Comparison of ENCODE assay signal across 18 cellular contexts in the genomic region with DNA sequence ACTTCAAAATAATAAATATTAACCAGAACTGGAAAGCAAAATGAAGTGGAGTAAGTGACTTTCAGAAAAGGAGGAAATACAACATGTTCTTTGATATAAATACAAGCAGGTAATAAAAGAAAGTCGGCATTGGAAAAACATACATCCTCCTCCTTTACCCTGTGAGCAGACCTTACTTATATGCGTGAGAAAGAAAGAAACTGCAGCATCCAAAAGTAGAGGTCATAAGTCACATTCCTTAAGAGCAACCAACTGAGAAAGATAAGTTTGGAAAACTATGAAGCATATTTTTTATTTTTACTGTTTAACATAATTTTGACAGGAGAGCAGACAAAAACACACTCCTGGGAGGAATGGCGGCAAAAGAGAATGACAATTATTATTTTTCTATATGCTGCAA.
DNase-seq lines count a peak whose midpoint lies in the region; ATAC-seq, FAIRE-seq and TF ChIP-seq lines count a peak whose summit lies in the region.
"Had no signal": no experiment of that assay in that cellular context is flagged by ENCODE, and none has a peak within 500 bp of the region (broad histone marks: within the 10 kb centered on the region; RNA-seq: fewer than 3 reads in every experiment).

No MANE protein-coding gene starts in this region.

- no peak for TF ChIP-seq RAD21 in K562 (CRISPR knock-in tag; conservative IDR thresholded peaks at IDR 0.05 in 1 of 2, IDR thresholded peaks at IDR 0.05 in 1 of 2)

- intact Hi-C loops in activated CD4-positive, alpha-beta T cell treated with anti-CD3 and anti-CD28 coated beads, Interleukin-2, amount 10 ng/mL, durations not matched to agents 24 days and 14 days (cut with micrococcal nuclease), result no loop called here
- intact Hi-C loops in K562 (cut with micrococcal nuclease), result no loop called here

- no peaks in the 10 kb centered on the region for H3K79me2 ChIP-seq in K562 (ENCODE audit: control insufficient read depth, insufficient read depth, low read length)

- H3K9me3 ChIP-seq in K562 (replicated peaks; ENCODE audit: control insufficient read depth, insufficient read depth, low read depth, low read length) (no peaks in the 10 kb centered on the region), thymus (ENCODE audit: control insufficient read depth) (no peaks in the 10 kb centered on the region)
- H3K9me3 ChIP-seq: upper lobe of left lung had no signal

- ATAC-seq in K562 (no peak), GM19351 (IDR thresholded peaks at IDR 0.05; ENCODE audit: unreplicated experiment) (no peak), WTC11 (no peak)
- ATAC-seq: esophagus mucosa, HepG2 had no signal

- H3K4me3 ChIP-seq in K562 (no peak overlapping the region), thymus (ENCODE audit: low read length) (no peak overlapping the region)
- H3K4me3 ChIP-seq: upper lobe of left lung had no signal

- H3K4me3 Mint-ChIP-seq in activated CD4-positive, alpha-beta T cell treated with anti-CD3 and anti-CD28 coated beads, Interleukin-2, amount 10 ng/mL, durations not matched to agents 24 days and 14 days, result peak overlapping the region; percentile 72
- no peak overlapping the region for H3K4me3 Mint-ChIP-seq in WTC11

- no peaks in the 10 kb centered on the region for H3K9me1 ChIP-seq in K562 (ENCODE audit: control insufficient read depth, insufficient read depth, low read length)

- peaks cover 0 to 8% of the 10 kb centered on the region in 2 experiments; a peak in 2 of 5 replicates for H3K4me1 ChIP-seq in K562 (replicated peaks in 1 of 2; ENCODE audit: control insufficient read depth in 2 of 2, insufficient read depth in 2 of 2, low read length in 2 of 2)
- peaks cover 3% of the 10 kb centered on the region for H3K4me1 ChIP-seq in thymus (ENCODE audit: control insufficient read depth, insufficient read depth, low read length)

- H3K27me3 ChIP-seq in K562 (ENCODE audit: control insufficient read depth in 2 of 2, insufficient read depth in 2 of 2, low read length in 2 of 2), result no peaks in the 10 kb centered on the region
- no peaks in the 10 kb centered on the region for H3K27me3 ChIP-seq in thymus (ENCODE audit: control insufficient read depth, insufficient read depth)
- H3K27me3 ChIP-seq: upper lobe of left lung had no signal

- in situ Hi-C loops in K562 (cut with MboI), result no loop called here

- WGBS in K562 (ENCODE audit: insufficient coverage, low coverage, missing lambda C conversion rate), result 25% methylated on average over 3 of the region's 3 CpGs
- 63% methylated on average over 3 of the region's 3 CpGs for WGBS in thymus

- BruUV-seq in K562 (replicated peaks; lab: Mats Ljungman, UMichigan), result no TSS peak

- TF ChIP-seq CTCF in K562 (IDR thresholded peaks at IDR 0.05 in 2 of 3, conservative IDR thresholded peaks at IDR 0.05 in 1 of 3; ENCODE audit: insufficient read depth in 2 of 3, low read depth in 1 of 3, low read length in 3 of 3) (no peak), WTC11 (IDR thresholded peaks at IDR 0.05) (no peak)

- H3K36me3 Mint-ChIP-seq in activated CD4-positive, alpha-beta T cell treated with anti-CD3 and anti-CD28 coated beads, Interleukin-2, amount 10 ng/mL, durations not matched to agents 24 days and 14 days (ENCODE audit: low read depth), result peaks cover 3% of the 10 kb centered on the region
- H3K36me3 Mint-ChIP-seq in WTC11, result no peaks in the 10 kb centered on the region

- no peaks in the 10 kb centered on the region for H4K20me1 ChIP-seq in K562 (replicated peaks; ENCODE audit: control insufficient read depth, insufficient read depth, low read length)

- no peak for FAIRE-seq in K562 (lab: Jason Lieb, UNC)
- FAIRE-seq: HepG2 had no signal

- no peaks in the 10 kb centered on the region for H3K27me3 Mint-ChIP-seq in activated CD4-positive, alpha-beta T cell treated with anti-CD3 and anti-CD28 coated beads, Interleukin-2, amount 10 ng/mL, durations not matched to agents 24 days and 14 days
- H3K27me3 Mint-ChIP-seq in WTC11 (ENCODE audit: low read depth), result no peaks in the 10 kb centered on the region

- no peak overlapping the region for H3K27ac Mint-ChIP-seq in activated CD4-positive, alpha-beta T cell treated with anti-CD3 and anti-CD28 coated beads, Interleukin-2, amount 10 ng/mL, durations not matched to agents 24 days and 14 days
- no peak overlapping the region for H3K27ac Mint-ChIP-seq in WTC11

- no peak overlapping the region; a peak in 1 of 4 replicates for H3K9ac ChIP-seq in K562 (ENCODE audit: insufficient read depth in 1 of 2, low read depth in 2 of 2, low read length in 2 of 2)

- H3K4me2 ChIP-seq in K562 (ENCODE audit: insufficient read depth, low read length), result no peak overlapping the region

- no peaks in the 10 kb centered on the region for H3K36me3 ChIP-seq in K562 (ENCODE audit: control insufficient read depth, insufficient read depth, low read length)
- no peaks in the 10 kb centered on the region for H3K36me3 ChIP-seq in thymus (ENCODE audit: control insufficient read depth, insufficient read depth)
- H3K36me3 ChIP-seq: upper lobe of left lung had no signal

- no peak overlapping the region for H3K27ac ChIP-seq in K562 (ENCODE audit: extremely low read depth, low read depth, low read length)
- H3K27ac ChIP-seq in thymus (ENCODE audit: low read depth), result peak overlapping the region; percentile 11

- POLR2A ChIA-PET in K562 (lab: Yijun Ruan, JAX), result no interaction called here
- POLR2A ChIA-PET in WTC11 (lab: Charles Lee), result no interaction called here

- no peak for TF ChIP-seq EP300 in K562 (IDR thresholded peaks at IDR 0.05; ENCODE audit: low read length)

- no peak for TF ChIP-seq POLR2A in K562 (conservative IDR thresholded peaks at IDR 0.05)

- peaks cover 4% of the 10 kb centered on the region for H3K9me3 Mint-ChIP-seq in activated CD4-positive, alpha-beta T cell treated with anti-CD3 and anti-CD28 coated beads, Interleukin-2, amount 10 ng/mL, durations not matched to agents 24 days and 14 days
- peaks cover 4% of the 10 kb centered on the region for H3K9me3 Mint-ChIP-seq in WTC11

- peaks cover 23% of the 10 kb centered on the region for H3K4me1 Mint-ChIP-seq in activated CD4-positive, alpha-beta T cell treated with anti-CD3 and anti-CD28 coated beads, Interleukin-2, amount 10 ng/mL, durations not matched to agents 24 days and 14 days
- H3K4me1 Mint-ChIP-seq in WTC11, result peaks cover 9% of the 10 kb centered on the region; the same call in 1 of the 2 replicates

- CTCF ChIA-PET in K562 (lab: Yijun Ruan, JAX; ENCODE audit: low intra/inter-chr PET ratio), result no interaction called here
- CTCF ChIA-PET in WTC11 (lab: Charles Lee), result no interaction called here

- no peak for DNase-seq in activated CD4-positive, alpha-beta T cell treated with anti-CD3 and anti-CD28 coated beads, Interleukin-2, amount 10 ng/mL, durations not matched to agents 24 days and 14 days
- no peak for DNase-seq in activated CD4-positive, alpha-beta T cell treated with anti-CD3 and anti-CD28 coated beads, Interleukin-2, amount 50 U/mL, for 1 hour
- DNase-seq in K562 (ENCODE audit: extremely low read depth in 1 of 4, low spot score in 3 of 4), result no peak
- peak; percentile 14 for DNase-seq in kidney glomerular epithelial cell (lab: John Stamatoyannopoulos, UW)
- DNase-seq in WTC11 (ENCODE audit: low spot score), result no peak
- no peak for DNase-seq in DMS79 treated with DMSO at 0.1 percent for 48 hours (lab: John Stamatoyannopoulos, UW)
- DNase-seq: 8988T; activated CD4-positive, alpha-beta T cell treated with anti-CD3 and anti-CD28 coated beads for 4 hours; left cardiac atrium; NCI-H1436 treated with DMSO at 0.1 percent for 48 hours; NCI-H2171; NCI-H526; stimulated activated CD4-positive, alpha-beta T cell treated with anti-CD3 and anti-CD28 coated beads, Interleukin-4, amount 100 ng/mL, for 4 hours; upper lobe of left lung had no signal

- no peak overlapping the region for H2AFZ ChIP-seq in K562 (ENCODE audit: low read depth, low read length)

TF ChIP-seq in K562, 482 proteins besides CTCF, POLR2A, EP300 and RAD21:
- TF ChIP-seq JUNB (CRISPR knock-in tag; conservative IDR thresholded peaks at IDR 0.05) (no peak), BRD4 (IDR thresholded peaks at IDR 0.05) (0 out of 2 replicates have a peak, but pooled peaks have one; percentile 20), ZNF57 (CRISPR knock-in tag; IDR thresholded peaks at IDR 0.05) (no peak), SMARCA4 (IDR thresholded peaks at IDR 0.05) (no peak), ZNF766 (CRISPR knock-in tag; conservative IDR thresholded peaks at IDR 0.05) (no peak)
TF ChIP-seq in K562: peak in this region for 1.

TF ChIP-seq in WTC11, 78 proteins besides CTCF, POLR2A, EP300 and RAD21:
- TF ChIP-seq, protein P1, sequence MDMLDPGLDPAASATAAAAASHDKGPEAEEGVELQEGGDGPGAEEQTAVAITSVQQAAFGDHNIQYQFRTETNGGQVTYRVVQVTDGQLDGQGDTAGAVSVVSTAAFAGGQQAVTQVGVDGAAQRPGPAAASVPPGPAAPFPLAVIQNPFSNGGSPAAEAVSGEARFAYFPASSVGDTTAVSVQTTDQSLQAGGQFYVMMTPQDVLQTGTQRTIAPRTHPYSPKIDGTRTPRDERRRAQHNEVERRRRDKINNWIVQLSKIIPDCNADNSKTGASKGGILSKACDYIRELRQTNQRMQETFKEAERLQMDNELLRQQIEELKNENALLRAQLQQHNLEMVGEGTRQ (CRISPR knock-in tag; IDR thresholded peaks at IDR 0.05), result no peak
- TF ChIP-seq ZNF396 (CRISPR knock-in tag; IDR thresholded peaks at IDR 0.05; ENCODE audit: borderline replicate concordance), result no peak
